In genomic region chr3:10505050-10505790, GRCh38 we compare ENCODE assay signal across 9 cellular contexts. TPM values are rescaled to one million over a fixed set of nuclear protein-coding genes. Genes with fewer than 3 reads are reported as not detected.
DNase-seq lines count a peak whose midpoint lies in the region; ATAC-seq and TF ChIP-seq lines count a peak whose summit lies in the region.
"Had no signal": no experiment of that assay in that cellular context is flagged by ENCODE, and none has a peak within 500 bp of the region (broad histone marks: within the 10 kb centered on the region; RNA-seq: fewer than 3 reads in every experiment).

TSS of gene ATP2B2 (minus strand) at chr3:10505586. CDS start at chr3:10449543, 56,043 bp downstream.

- H3K4me1 Mint-ChIP-seq in GM23338 (peaks cover 4% of the 10 kb centered on the region; the same call in 2 of the 3 replicates), mesothelial cell of epicardium (no peaks in the 10 kb centered on the region)

- H3K4me2 ChIP-seq in GM23338 = peak within 1 kb of the TSS; percentile 84
- H3K4me2 ChIP-seq in mesendoderm (ENCODE audit: low read length) = no peak within 1 kb of the TSS

- POLR2A ChIA-PET in A673 (lab: Charles Lee; ENCODE audit: low non-redundant PET) = no interaction called here

- H3K4ac ChIP-seq in mesendoderm (ENCODE audit: low read depth, low read length) = no peak within 1 kb of the TSS

- no peak within 1 kb of the TSS for H3K18ac ChIP-seq in mesendoderm (ENCODE audit: low read length)

- no peak within 1 kb of the TSS for H2BK120ac ChIP-seq in mesendoderm (ENCODE audit: low read depth, low read length)

- H3K9me3 Mint-ChIP-seq in GM23338 (no peaks in the 10 kb centered on the region), mesothelial cell of epicardium (no peaks in the 10 kb centered on the region)

- H3K56ac ChIP-seq in mesendoderm (ENCODE audit: low read length) = peak within 1 kb of the TSS; percentile 67

- no peaks in the 10 kb centered on the region for H3K79me1 ChIP-seq in mesendoderm (ENCODE audit: low read length)

- H3K27me3 ChIP-seq in A673 (replicated peaks; ENCODE audit: insufficient read depth, low read depth, low read length, poor library complexity) = peaks cover 20% of the 10 kb centered on the region
- peaks cover 7% of the 10 kb centered on the region; the same call in 1 of the 2 replicates for H3K27me3 ChIP-seq in GM23338 (ENCODE audit: insufficient read depth)
- H3K27me3 ChIP-seq in mesendoderm (ENCODE audit: insufficient read depth, low read length, poor library complexity) = no peaks in the 10 kb centered on the region
- H3K27me3 ChIP-seq in uterus = no peaks in the 10 kb centered on the region

- no peaks in the 10 kb centered on the region for H3K4me1 ChIP-seq in A673 (ENCODE audit: insufficient read depth, low read length, poor library complexity, severe bottlenecking)
- H3K4me1 ChIP-seq in GM23338 (ENCODE audit: insufficient read depth) = no peaks in the 10 kb centered on the region; the same call in 1 of the 2 replicates
- H3K4me1 ChIP-seq in mesendoderm (ENCODE audit: control insufficient read depth, low read depth, low read length) = no peaks in the 10 kb centered on the region
- no peaks in the 10 kb centered on the region for H3K4me1 ChIP-seq in uterus

- H4K20me1 ChIP-seq in GM23338 (replicated peaks; ENCODE audit: insufficient read depth) = no peaks in the 10 kb centered on the region

- BruUV-seq in A673 (replicated peaks; lab: Mats Ljungman, UMichigan) = no TSS peak

- H3K27me3 Mint-ChIP-seq in GM23338 (ENCODE audit: insufficient read depth, low read depth, poor library complexity) (peaks cover 17% of the 10 kb centered on the region), mesothelial cell of epicardium (ENCODE audit: low read depth) (peaks cover 80% of the 10 kb centered on the region)

- intact Hi-C loops in A673 (cut with micrococcal nuclease; ENCODE audit: unreplicated experiment) = no loop called here
- intact Hi-C loops in uterus (cut with DNase I; ENCODE audit: low total_unique reads) = no loop called here

- H3K79me2 ChIP-seq in GM23338 (replicated peaks; ENCODE audit: insufficient read depth) (no peaks in the 10 kb centered on the region), mesendoderm (ENCODE audit: control insufficient read depth, insufficient read depth, low read length) (no peaks in the 10 kb centered on the region)

- CTCF ChIA-PET in A673 (lab: Charles Lee) = no interaction called here

- H3K9ac ChIP-seq in mesendoderm (ENCODE audit: low read length) = no peak within 1 kb of the TSS

- DNase-seq in A673 (ENCODE audit: low spot score) = peak; percentile 27
- peak; percentile 77 for DNase-seq in GM23338 (ENCODE audit: low spot score)
- peak; percentile 21 for DNase-seq in mesendoderm
- no peak for DNase-seq in mesothelial cell of epicardium (ENCODE audit: low spot score in 2 of 2, unreplicated experiment in 2 of 2)
- DNase-seq in uterus = no peak

- TF ChIP-seq CTCF in A673 (conservative IDR thresholded peaks at IDR 0.05; ENCODE audit: low read depth, low read length) (no peak), GM23338 (conservative IDR thresholded peaks at IDR 0.05; ENCODE audit: low read depth in 2 of 2) (no peak), mesothelial cell of epicardium (IDR thresholded peaks at IDR 0.05; ENCODE audit: unreplicated experiment) (no peak), uterus (IDR thresholded peaks at IDR 0.05) (no peak)

- no peaks in the 10 kb centered on the region for H3K36me3 Mint-ChIP-seq in GM23338 (ENCODE audit: low read depth)
- no peaks in the 10 kb centered on the region for H3K36me3 Mint-ChIP-seq in mesothelial cell of epicardium

- peak within 1 kb of the TSS; percentile 94 for H2AFZ ChIP-seq in GM23338

- H3K23ac ChIP-seq in mesendoderm (ENCODE audit: low read length) = peak within 1 kb of the TSS; percentile 66

- H3F3A ChIP-seq in GM23338 (replicated peaks; ENCODE audit: low read depth) = no peaks in the 10 kb centered on the region

- H3K4me3 ChIP-seq in A673 (ENCODE audit: low read depth, low read length, poor library complexity, severe bottlenecking) (peak within 1 kb of the TSS; percentile 30), GM23338 (peak within 1 kb of the TSS; percentile 59), mesendoderm (ENCODE audit: low read length) (no peak within 1 kb of the TSS), uterus (peak within 1 kb of the TSS in 1 of 2 donors; percentile 11)

- H2AK5ac ChIP-seq in mesendoderm (ENCODE audit: low read length) = no peak within 1 kb of the TSS

- H3K4me3 Mint-ChIP-seq in GM23338 = peak within 1 kb of the TSS; percentile 68
- H3K4me3 Mint-ChIP-seq in mesothelial cell of epicardium = no peak within 1 kb of the TSS

- H4K5ac ChIP-seq in mesendoderm (ENCODE audit: low read length) = no peak within 1 kb of the TSS

- no peak within 1 kb of the TSS for H4K8ac ChIP-seq in mesendoderm (ENCODE audit: low read depth, low read length)

- no CpG with 5 or more reads among the region's 42 CpGs for WGBS in mesendoderm (ENCODE audit: extremely low coverage, insufficient coverage, low lambda C conversion rate)

- no peaks in the 10 kb centered on the region for H3K9me2 ChIP-seq in GM23338 (ENCODE audit: insufficient read depth)

- H2BK5ac ChIP-seq in mesendoderm (ENCODE audit: low read length) = no peak within 1 kb of the TSS

- H3K27ac ChIP-seq in A673 (ENCODE audit: low read depth, low read length, poor library complexity, severe bottlenecking) (no peak within 1 kb of the TSS), GM23338 (ENCODE audit: low read depth) (no peak within 1 kb of the TSS), angular gyrus (ENCODE audit: low read depth, low read length) (peak within 1 kb of the TSS; percentile 82), mesendoderm (ENCODE audit: low read depth, low read length) (no peak within 1 kb of the TSS), uterus (no peak within 1 kb of the TSS)

- H3K27ac Mint-ChIP-seq in GM23338 = no peak within 1 kb of the TSS
- H3K27ac Mint-ChIP-seq in mesothelial cell of epicardium = no peak within 1 kb of the TSS

- no peaks in the 10 kb centered on the region for H3K36me3 ChIP-seq in A673 (ENCODE audit: insufficient read depth, low read length, poor library complexity, severe bottlenecking)
- no peaks in the 10 kb centered on the region for H3K36me3 ChIP-seq in GM23338 (ENCODE audit: insufficient read depth)
- no peaks in the 10 kb centered on the region for H3K36me3 ChIP-seq in mesendoderm (ENCODE audit: control insufficient read depth, insufficient read depth, low read length)
- H3K36me3 ChIP-seq in uterus = no peaks in the 10 kb centered on the region

- TF ChIP-seq POLR2A in uterus (IDR thresholded peaks at IDR 0.05) = no peak

- ATAC-seq in GM23338 (peak; percentile 82), HG02610 (IDR thresholded peaks at IDR 0.05; ENCODE audit: unreplicated experiment) (no peak), GM21786 (IDR thresholded peaks at IDR 0.05; ENCODE audit: unreplicated experiment) (no peak)

- no peak within 1 kb of the TSS for H2BK15ac ChIP-seq in mesendoderm (replicated peaks; ENCODE audit: low read depth)

- H3K9me3 ChIP-seq in A673 (ENCODE audit: low read depth, low read length, poor library complexity, severe bottlenecking) = no peaks in the 10 kb centered on the region
- H3K9me3 ChIP-seq in uterus = no peaks in the 10 kb centered on the region

TF ChIP-seq in GM23338, 12 proteins besides CTCF, POLR2A, EP300 and RAD21 (continues in another document):
- TF ChIP-seq EZH2phosphoT487 (IDR thresholded peaks at IDR 0.05; ENCODE audit: unreplicated experiment) (no peak), JUNB (IDR thresholded peaks at IDR 0.05; ENCODE audit: unreplicated experiment) (no peak), CREB1 (CRISPR knock-in tag; IDR thresholded peaks at IDR 0.05; ENCODE audit: low read depth) (no peak), EZH2 (IDR thresholded peaks at IDR 0.05; ENCODE audit: low read depth, unreplicated experiment) (no peak), REST (IDR thresholded peaks at IDR 0.05; ENCODE audit: unreplicated experiment) (no peak), ZNF331 (CRISPR knock-in tag; IDR thresholded peaks at IDR 0.05; ENCODE audit: low read depth) (no peak)

RNA-seq across cellular contexts. Expression of gene ATP2B2, which starts in this region (rescaled TPM):
- total RNA-seq in A673 (2021) (0.17 and 0.35 TPM in 2 replicates), mesothelial cell of epicardium (not detected in 3 replicates), uterus (1 to 10 TPM in 2 of 4 donors, under 1 TPM in 2; 0.29 to 9.5 (median 4.4) TPM)
- total RNA-seq in GM23338 (2014; rRNA removed; shearing (Covaris generic)) = 0.35 and 0.63 TPM in 2 replicates
- polyA plus RNA-seq in GM23338 (2016; fragmentation: Nextera tagmentation; extraction: Ambion mirVana) = 0.42 TPM in 1 of 2 replicates, not detected in the other
- 0.29 TPM for polyA plus RNA-seq in mesendoderm (2013, experiment 1 of 2)
- polyA plus RNA-seq in mesendoderm (2013, experiment 2 of 2) = 0.27 TPM
- total RNA-seq: HT-29 had no signal

Comparison
In these comparisons a context has a peak if more than half of its experiments do, and no peak if none do; other contexts are left out.
1. Peak in DNase-seq and H3K4me3 ChIP-seq in A673; RNA of the gene not detected or under 1 TPM.
2. Peak in DNase-seq, ATAC-seq, H3K4me3 ChIP-seq and H3K4me2 ChIP-seq in GM23338; RNA of the gene not detected or under 1 TPM.